ENCODE assay signal across 32 cellular contexts in the genomic region with DNA sequence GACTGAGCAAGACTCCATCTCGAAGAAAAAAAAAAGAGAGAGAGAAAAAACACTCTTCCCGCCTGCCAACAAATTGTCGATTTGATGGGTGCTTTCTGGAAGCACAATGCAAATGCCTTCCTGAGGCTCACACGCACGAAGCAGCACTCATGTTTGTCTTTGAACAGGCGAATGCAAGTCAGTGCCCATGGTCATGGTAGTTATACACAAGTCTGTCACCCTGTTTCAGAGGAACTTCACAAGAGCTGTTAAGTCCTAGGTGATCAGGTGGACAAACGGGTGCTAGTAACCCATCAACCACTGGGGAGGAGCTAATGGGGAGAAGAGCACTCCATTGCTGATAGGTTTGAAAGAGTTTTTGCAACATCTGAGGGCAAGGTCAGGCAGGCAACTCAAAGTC. TPM values are rescaled to one million over a fixed set of nuclear protein-coding genes. Genes with fewer than 3 reads are reported as not detected.
"Had no signal": no experiment of that assay in that cellular context is flagged by ENCODE, and none has a peak within 500 bp of the region (broad histone marks: within the 10 kb centered on the region; RNA-seq: fewer than 3 reads in every experiment).

No MANE protein-coding gene starts in this region.

- H3K9me3 Mint-ChIP-seq: mesothelial cell of epicardium; natural killer cell treated with Interleukin-12 subunit alpha and Interleukin-12 subunit beta and Interleukin-15 and Interleukin-18, amount 100 ng/mL, for 72 hours; neural progenitor cell; stimulated activated effector memory CD8-positive, alpha-beta T cell treated with anti-CD3 and anti-CD28 coated beads, Interleukin-12 subunit alpha, Interleukin-12 subunit beta, amount 100 ng/mL, for 72 hours had no signal

- H3K36me3 ChIP-seq: gastrocnemius medialis, neural progenitor cell, ovary, stomach, tibial nerve had no signal

- H3K4me2 ChIP-seq: neural progenitor cell had no signal

- H3K4me1 Mint-ChIP-seq: mesothelial cell of epicardium, naive B cell had no signal

- H3K27ac Mint-ChIP-seq: mesothelial cell of epicardium; naive B cell; natural killer cell treated with Interleukin-12 subunit alpha and Interleukin-12 subunit beta and Interleukin-15 and Interleukin-18, amount 100 ng/mL, for 72 hours; neural progenitor cell had no signal

- DNase-seq: cerebellar nuclear complex; cortex of kidney; foreskin fibroblast; gastrocnemius medialis; head of caudate nucleus; kidney; mesenchymal stem cell; mucosa of descending colon; naive B cell; ovary; posterior cingulate gyrus; psoas muscle; stimulated activated CD4-positive, alpha-beta T cell treated with anti-CD3 and anti-CD28 coated beads, Interleukin-15, amount 100 ng/mL, for 24 hours; stimulated activated CD4-positive, alpha-beta T cell treated with anti-CD3 and anti-CD28 coated beads, Interleukin-4, amount 100 ng/mL, for 24 hours; stimulated activated naive CD4-positive, alpha-beta T cell treated with Interleukin-2 at 50 U/mL for 16 hours; stomach; testis had no signal

- FAIRE-seq: kidney had no signal

- H3K9me3 ChIP-seq: gastrocnemius medialis, mucosa of descending colon, ovary, psoas muscle, stomach, testis, tibial nerve had no signal

- H3K27ac ChIP-seq: gastrocnemius medialis, neural progenitor cell, ovary, psoas muscle, skin epidermis, stomach, testis, tibial nerve had no signal

- H3K4me1 ChIP-seq: gastrocnemius medialis, testis had no signal

- H3K9ac ChIP-seq: neural progenitor cell had no signal

- H3K4me3 ChIP-seq: gastrocnemius medialis, mucosa of descending colon, neural progenitor cell, ovary, psoas muscle, skin epidermis, stomach, testis, tibial nerve had no signal

- H3K36me3 Mint-ChIP-seq: mesothelial cell of epicardium; naive B cell; natural killer cell treated with Interleukin-12 subunit alpha and Interleukin-12 subunit beta and Interleukin-15 and Interleukin-18, amount 100 ng/mL, for 72 hours; neural progenitor cell; stimulated activated effector memory CD8-positive, alpha-beta T cell treated with anti-CD3 and anti-CD28 coated beads, Interleukin-12 subunit alpha, Interleukin-12 subunit beta, amount 100 ng/mL, for 72 hours had no signal

- H3K27me3 ChIP-seq: neural progenitor cell, ovary, testis had no signal

- H3K4me3 Mint-ChIP-seq: mesothelial cell of epicardium; naive B cell; natural killer cell treated with Interleukin-12 subunit alpha and Interleukin-12 subunit beta and Interleukin-15 and Interleukin-18, amount 100 ng/mL, for 72 hours; stimulated activated effector memory CD8-positive, alpha-beta T cell treated with anti-CD3 and anti-CD28 coated beads, Interleukin-12 subunit alpha, Interleukin-12 subunit beta, amount 100 ng/mL, for 72 hours had no signal

- H2AFZ ChIP-seq: neural progenitor cell had no signal

RNA-seq across cellular contexts. Expression of a gene that starts 6.5 kb away (rescaled TPM):
- total RNA-seq: cardiac septum; gastrocnemius medialis; glomerular endothelial cell; left lobe of liver; lung microvascular endothelial cell; mesothelial cell of epicardium; mucosa of descending colon; natural killer cell treated with Interleukin-12 subunit alpha and Interleukin-12 subunit beta and Interleukin-15 and Interleukin-18, amount 100 ng/mL, for 72 hours; psoas muscle; renal cortical epithelial cell; stomach; subcutaneous adipose tissue; ureter had no signal
- polyA plus RNA-seq: esophagus, psoas muscle, right cardiac atrium, stomach had no signal

RNA-seq across cellular contexts. Expression of a gene that starts 58.4 kb away (rescaled TPM):
- total RNA-seq: mesothelial cell of epicardium, renal cortical epithelial cell had no signal
